Comparison of ENCODE assay signal across 10 cellular contexts in genomic region chr11:16986434-16987204, GRCh38. TPM values are rescaled to one million over a fixed set of nuclear protein-coding genes. Genes with fewer than 3 reads are reported as not detected.
DNase-seq lines count a peak whose midpoint lies in the region; ATAC-seq, FAIRE-seq and TF ChIP-seq lines count a peak whose summit lies in the region.
"Had no signal": no experiment of that assay in that cellular context is flagged by ENCODE, and none has a peak within 500 bp of the region (broad histone marks: within the 10 kb centered on the region; RNA-seq: fewer than 3 reads in every experiment).

No MANE protein-coding gene starts in this region.

- peaks cover 27% of the 10 kb centered on the region for H3K4me1 Mint-ChIP-seq in T-helper 1 cell treated with Interleukin-12 subunit alpha and Interleukin-12 subunit beta and Interleukin-4 antibody, amounts not matched to agents 30 μg/mL and 1 μg/mL, for 36 hours (ENCODE audit: low read depth)

- H3K36me3 ChIP-seq in left ventricle myocardium inferior, result no peaks in the 10 kb centered on the region
- no peaks in the 10 kb centered on the region for H3K36me3 ChIP-seq in colonic mucosa
- H3K36me3 ChIP-seq: uterus had no signal

- peak overlapping the region in 1 of 2 donors; percentile 62 for H3K9ac ChIP-seq in colonic mucosa (ENCODE audit: low read depth in 2 of 2, low read length in 2 of 2)

- no peak overlapping the region for H3K4me3 ChIP-seq in left ventricle myocardium inferior
- H3K4me3 ChIP-seq in colonic mucosa, result no peak overlapping the region
- H3K4me3 ChIP-seq: uterus had no signal

- H3K9me3 Mint-ChIP-seq in T-helper 1 cell treated with Interleukin-12 subunit alpha and Interleukin-12 subunit beta and Interleukin-4 antibody, amounts not matched to agents 30 μg/mL and 1 μg/mL, for 36 hours, result no peaks in the 10 kb centered on the region

- no peaks in the 10 kb centered on the region for H3K36me3 Mint-ChIP-seq in T-helper 1 cell treated with Interleukin-12 subunit alpha and Interleukin-12 subunit beta and Interleukin-4 antibody, amounts not matched to agents 30 μg/mL and 1 μg/mL, for 36 hours (ENCODE audit: low read depth)

- H3K27ac ChIP-seq in left ventricle myocardium inferior (replicated peaks) (no peak overlapping the region), colonic mucosa (peak overlapping the region; percentile 80)

- FAIRE-seq in frontal cortex (lab: Jason Lieb, UNC), result no peak
- FAIRE-seq: endometrium had no signal

- no peaks in the 10 kb centered on the region for H3K27me3 Mint-ChIP-seq in T-helper 1 cell treated with Interleukin-12 subunit alpha and Interleukin-12 subunit beta and Interleukin-4 antibody, amounts not matched to agents 30 μg/mL and 1 μg/mL, for 36 hours (ENCODE audit: low read depth)

- no peaks in the 10 kb centered on the region for H3K27me3 ChIP-seq in left ventricle myocardium inferior (ENCODE audit: low read depth)
- no peaks in the 10 kb centered on the region for H3K27me3 ChIP-seq in colonic mucosa
- H3K27me3 ChIP-seq: uterus had no signal

- DNase-seq in Right ventricle myocardium superior, result no peak
- DNase-seq in left ventricle myocardium inferior, result no peak
- DNase-seq in colonic mucosa, result peak; percentile 95
- DNase-seq in stimulated activated CD4-positive, alpha-beta T cell treated with anti-CD3 and anti-CD28 coated beads, Interleukin-1b, Interleukin-23, amount 100 ng/mL, for 48 hours, result peak; percentile 69
- DNase-seq in cerebellar nuclear complex (lab: John Stamatoyannopoulos, UW), result no peak
- DNase-seq in frontal cortex (ENCODE audit: low spot score in 2 of 2), result no peak

- H3K4me1 ChIP-seq in left ventricle myocardium inferior (peaks cover 42% of the 10 kb centered on the region), colonic mucosa (peaks cover 17% of the 10 kb centered on the region)
- H3K4me1 ChIP-seq: uterus had no signal

- peak; percentile 15 for ATAC-seq in Right ventricle myocardium superior (ENCODE audit: poor library complexity)
- ATAC-seq in HG03045 (IDR thresholded peaks at IDR 0.05; ENCODE audit: unreplicated experiment), result peak; percentile 96

- H3K4me3 Mint-ChIP-seq in T-helper 1 cell treated with Interleukin-12 subunit alpha and Interleukin-12 subunit beta and Interleukin-4 antibody, amounts not matched to agents 30 μg/mL and 1 μg/mL, for 36 hours, result no peak overlapping the region

- no peaks in the 10 kb centered on the region for H3K9me3 ChIP-seq in left ventricle myocardium inferior (replicated peaks)
- H3K9me3 ChIP-seq in colonic mucosa, result no peaks in the 10 kb centered on the region
- H3K9me3 ChIP-seq: uterus had no signal

- H3K27ac Mint-ChIP-seq in T-helper 1 cell treated with Interleukin-12 subunit alpha and Interleukin-12 subunit beta and Interleukin-4 antibody, amounts not matched to agents 30 μg/mL and 1 μg/mL, for 36 hours, result peak overlapping the region; percentile 69

- TF ChIP-seq CTCF in left ventricle myocardium inferior (IDR thresholded peaks at IDR 0.05; ENCODE audit: borderline replicate concordance) (no peak), colonic mucosa (IDR thresholded peaks at IDR 0.05) (no peak)

- intact Hi-C loops in Right ventricle myocardium superior (cut with DNase I), result no loop called here
- intact Hi-C loops in left ventricle myocardium inferior (cut with micrococcal nuclease), result no loop called here
- intact Hi-C loops in colonic mucosa (cut with DNase I), result no loop called here

RNA-seq across cellular contexts. Expression of gene PLEKHA7, which starts 27.6 kb away (rescaled TPM):
- total RNA-seq in Right ventricle myocardium superior (16.2 TPM), left ventricle myocardium inferior (33.2 TPM), colonic mucosa (10 to 100 TPM; 55.6 to 65.9 TPM), frontal cortex (6.9 TPM)

Comparison
In these comparisons a context has a peak if more than half of its experiments do, and no peak if none do; other contexts are left out.
1. DNase-seq: peak in colonic mucosa (single experiment) and stimulated activated CD4-positive, alpha-beta T cell treated with anti-CD3 and anti-CD28 coated beads, Interleukin-1b, Interleukin-23, amount 100 ng/mL, for 48 hours (single experiment); none in Right ventricle myocardium superior (single experiment), left ventricle myocardium inferior (single experiment), cerebellar nuclear complex (0 of 2) and frontal cortex (0 of 2).